ENCODE assay signal across 2 cellular contexts in genomic region chr12:71653137-71653536, GRCh38.
TF ChIP-seq lines count a peak whose summit lies in the region.

No MANE protein-coding gene starts in this region.

TF ChIP-seq in HEK293, 187 proteins besides CTCF, POLR2A, EP300 and RAD21:
- TF ChIP-seq ZNF837 (tag by site-specific recombination; IDR thresholded peaks at IDR 0.05), result no peak
- no peak for TF ChIP-seq TRIM28 (IDR thresholded peaks at IDR 0.05; ENCODE audit: borderline replicate concordance, low read length)
- peak; percentile 77 for TF ChIP-seq SETDB1 (IDR thresholded peaks at IDR 0.05; ENCODE audit: insufficient read length, low read length)
- TF ChIP-seq ZNF23 (tag by site-specific recombination; IDR thresholded peaks at IDR 0.05; ENCODE audit: borderline replicate concordance), result no peak
- no peak for TF ChIP-seq ZNF768 (tag by site-specific recombination; IDR thresholded peaks at IDR 0.05)
- TF ChIP-seq ZNF692 (tag by site-specific recombination; IDR thresholded peaks at IDR 0.05), result no peak
- no peak for TF ChIP-seq OSR2 (tag by site-specific recombination; IDR thresholded peaks at IDR 0.05)
- TF ChIP-seq ZNF513 (tag by site-specific recombination; IDR thresholded peaks at IDR 0.05), result no peak
- TF ChIP-seq ZNF610 (tag by site-specific recombination; IDR thresholded peaks at IDR 0.05; ENCODE audit: borderline replicate concordance), result 0 out of 2 replicates have a peak, but pooled peaks have one; percentile 21

TF ChIP-seq in K562, 482 proteins besides CTCF, POLR2A, EP300 and RAD21 (continues in another document):
- TF ChIP-seq CBX3 (IDR thresholded peaks at IDR 0.05; ENCODE audit: borderline replicate concordance in 1 of 2, low read length in 2 of 2) (peak in 1 of 2 experiments; percentile 82; a peak in 2 of 3 replicates), ZFP1 (CRISPR knock-in tag; IDR thresholded peaks at IDR 0.05) (no peak), CGGBP1 (CRISPR knock-in tag; IDR thresholded peaks at IDR 0.05) (no peak), SMARCC2 (IDR thresholded peaks at IDR 0.05; ENCODE audit: low read depth) (no peak), ARID2 (IDR thresholded peaks at IDR 0.05) (no peak), FOXK1 (CRISPR knock-in tag; IDR thresholded peaks at IDR 0.05; ENCODE audit: borderline replicate concordance) (no peak), NFE2L1 (tag; IDR thresholded peaks at IDR 0.05; ENCODE audit: borderline replicate concordance, low read depth) (no peak), CEBPB (tag; IDR thresholded peaks at IDR 0.05) (no peak), DPF2 (IDR thresholded peaks at IDR 0.05) (no peak), TRIM24 (IDR thresholded peaks at IDR 0.05) (peak; percentile 23 to 27; a peak in 1 of 4 replicates), NR0B1 (IDR thresholded peaks at IDR 0.05; ENCODE audit: partially characterized antibody) (no peak), MCM5 (IDR thresholded peaks at IDR 0.05; ENCODE audit: low read depth) (no peak), HIVEP1 (CRISPR knock-in tag; IDR thresholded peaks at IDR 0.05) (no peak), ZNF280A (IDR thresholded peaks at IDR 0.05; ENCODE audit: low read depth, partially characterized antibody) (peak; percentile 64), POLR2AphosphoS2 (IDR thresholded peaks at IDR 0.05; ENCODE audit: low read length) (no peak), STAT5A (IDR thresholded peaks at IDR 0.05; ENCODE audit: borderline replicate concordance, low read length) (no peak), HOXB6 (CRISPR knock-in tag; IDR thresholded peaks at IDR 0.05; ENCODE audit: borderline replicate concordance) (no peak), PBX2 (CRISPR knock-in tag; IDR thresholded peaks at IDR 0.05; ENCODE audit: low read depth) (no peak), PBX2 (tag; conservative IDR thresholded peaks at IDR 0.05; ENCODE audit: low read depth) (no peak), SLC30A9 (CRISPR knock-in tag; IDR thresholded peaks at IDR 0.05) (no peak), TRIM28 (IDR thresholded peaks at IDR 0.05) (peak; percentile 47; the same call in 1 of the 2 replicates), TOE1 (IDR thresholded peaks at IDR 0.05; ENCODE audit: borderline replicate concordance) (no peak), TOE1 (CRISPR knock-in tag; IDR thresholded peaks at IDR 0.05; ENCODE audit: borderline replicate concordance, low read depth) (no peak), RBM25 (IDR thresholded peaks at IDR 0.05; ENCODE audit: low read depth, low read length, severe bottlenecking) (peak; percentile 35), SMAD2 (IDR thresholded peaks at IDR 0.05; ENCODE audit: low read depth, low read length) (no peak), RREB1 (CRISPR knock-in tag; IDR thresholded peaks at IDR 0.05) (no peak), CHAMP1 (IDR thresholded peaks at IDR 0.05) (peak; percentile 29; the same call in 1 of the 2 replicates), ZFP91 (CRISPR knock-in tag; IDR thresholded peaks at IDR 0.05) (no peak), ZNF512 (tag; IDR thresholded peaks at IDR 0.05) (peak; percentile 31; the same call in 1 of the 2 replicates), RUNX1 (IDR thresholded peaks at IDR 0.05; ENCODE audit: low read depth) (no peak), CAMTA2 (CRISPR knock-in tag; conservative IDR thresholded peaks at IDR 0.05) (no peak), ZNF785 (CRISPR knock-in tag; IDR thresholded peaks at IDR 0.05) (no peak), HLTF (IDR thresholded peaks at IDR 0.05) (0 out of 2 replicates have a peak, but pooled peaks have one; percentile 15)
